ENCODE assay signal across 8 cellular contexts in the genomic region with DNA sequence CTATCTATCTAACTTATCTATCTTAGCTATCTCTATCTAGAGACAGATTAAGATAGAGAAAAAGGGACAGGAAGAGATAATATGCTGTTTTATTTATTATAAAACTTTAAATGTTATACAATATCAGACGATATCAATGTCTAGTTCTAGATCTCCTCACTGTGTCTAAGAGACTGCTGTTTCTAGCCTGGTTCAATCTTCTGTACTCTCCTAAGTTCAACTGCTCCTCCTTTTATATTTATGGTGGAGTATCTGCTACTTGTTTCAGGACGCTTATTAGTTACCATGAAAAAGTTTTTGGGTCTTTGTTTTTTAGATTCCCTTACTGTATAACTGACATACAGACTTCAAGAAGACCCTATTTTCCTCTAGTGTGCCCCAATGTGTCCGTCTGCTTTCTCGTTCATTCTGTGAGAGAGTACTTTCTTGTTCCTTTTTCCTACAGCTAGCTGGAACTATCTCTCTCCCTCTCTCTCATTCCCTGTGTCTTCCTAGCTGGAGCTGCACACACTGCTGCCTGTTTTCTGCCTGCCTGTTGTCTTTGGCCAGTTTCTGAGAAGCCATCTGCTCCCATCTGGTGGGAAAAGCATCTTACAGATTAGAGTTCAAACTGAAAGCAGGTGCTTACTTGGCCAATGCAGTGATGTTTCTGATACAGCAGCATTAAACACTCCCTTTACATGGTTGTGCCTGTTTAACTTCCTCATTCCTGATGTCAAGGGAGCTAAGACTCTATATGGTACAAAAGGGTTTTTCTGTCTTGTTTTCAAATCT. TPM values are rescaled to one million over a fixed set of nuclear protein-coding genes. Genes with fewer than 3 reads are reported as not detected.
DNase-seq lines count a peak whose midpoint lies in the region; ATAC-seq and TF ChIP-seq lines count a peak whose summit lies in the region.

No MANE protein-coding gene starts in this region.

- intact Hi-C loops in CD14-positive monocyte (cut with micrococcal nuclease) = loop anchor here (5.0 to 10.0 kb wide), 2 partner anchors 49 to 627 kb away; partner anchors contain the start of gene ARL4A (in 1 of the 2)

- H3K27ac Mint-ChIP-seq in CD14-positive monocyte (peak overlapping the region in 6 of 7 donors; percentile 76 to 95 (median 86)), neural progenitor cell (peak overlapping the region; percentile 51)
- no peak overlapping the region for H3K27ac Mint-ChIP-seq in T-helper 2 cell treated with Interferon-gamma antibody and Interleukin-4, amounts not matched to agents 5 μg/mL and 100 μg/mL, for 36 hours

- H4K20me1 ChIP-seq in neural progenitor cell (ENCODE audit: low read depth) = no peaks in the 10 kb centered on the region

- H3K27me3 Mint-ChIP-seq in CD14-positive monocyte (ENCODE audit: low read depth in 3 of 3) (no peaks in the 10 kb centered on the region), neural progenitor cell (ENCODE audit: insufficient read depth, low read depth) (no peaks in the 10 kb centered on the region)
- H3K27me3 Mint-ChIP-seq in T-helper 2 cell treated with Interferon-gamma antibody and Interleukin-4, amounts not matched to agents 5 μg/mL and 100 μg/mL, for 36 hours (ENCODE audit: low read depth) = peaks cover 3% of the 10 kb centered on the region

- peak overlapping the region; percentile 81 to 86 for H3K4me3 Mint-ChIP-seq in CD14-positive monocyte
- H3K4me3 Mint-ChIP-seq in T-helper 2 cell treated with Interferon-gamma antibody and Interleukin-4, amounts not matched to agents 5 μg/mL and 100 μg/mL, for 36 hours = peak overlapping the region; percentile 50
- H3K4me3 Mint-ChIP-seq in neural progenitor cell = no peak overlapping the region

- H3K36me3 ChIP-seq in neural progenitor cell = no peaks in the 10 kb centered on the region

- DNase-seq in CD14-positive monocyte (ENCODE audit: low spot score) = no peak
- DNase-seq in T-helper 2 cell treated with Interferon-gamma antibody and Interleukin-4, amounts not matched to agents 5 μg/mL and 100 μg/mL, for 36 hours (ENCODE audit: low spot score) = no peak
- DNase-seq in neural progenitor cell (ENCODE audit: low spot score) = no peak
- DNase-seq in NCI-H1092 treated with DMSO at 0.1 percent for 48 hours (lab: John Stamatoyannopoulos, UW) = no peak
- no peak for DNase-seq in stimulated activated CD4-positive, alpha-beta T cell treated with anti-CD3 and anti-CD28 coated beads, Interleukin-1b, Interleukin-23, amount 100 ng/mL, for 48 hours

- H3K27me3 ChIP-seq in neural progenitor cell = no peaks in the 10 kb centered on the region

- H3K4me1 Mint-ChIP-seq in CD14-positive monocyte (peaks cover 22% of the 10 kb centered on the region), neural progenitor cell (peaks cover 19% of the 10 kb centered on the region)
- H3K4me1 Mint-ChIP-seq in T-helper 2 cell treated with Interferon-gamma antibody and Interleukin-4, amounts not matched to agents 5 μg/mL and 100 μg/mL, for 36 hours (ENCODE audit: low read depth) = peaks cover 16% of the 10 kb centered on the region

- no peaks in the 10 kb centered on the region for H3K9me3 ChIP-seq in neural progenitor cell (ENCODE audit: low read depth)

- no peak overlapping the region for H3K4me2 ChIP-seq in neural progenitor cell

- H3K36me3 Mint-ChIP-seq in CD14-positive monocyte (no peaks in the 10 kb centered on the region), neural progenitor cell (no peaks in the 10 kb centered on the region)
- H3K36me3 Mint-ChIP-seq in T-helper 2 cell treated with Interferon-gamma antibody and Interleukin-4, amounts not matched to agents 5 μg/mL and 100 μg/mL, for 36 hours (ENCODE audit: low read depth) = no peaks in the 10 kb centered on the region

- no peak overlapping the region for H3K27ac ChIP-seq in neural progenitor cell

- no peaks in the 10 kb centered on the region for H3K9me3 Mint-ChIP-seq in CD14-positive monocyte
- no peaks in the 10 kb centered on the region for H3K9me3 Mint-ChIP-seq in T-helper 2 cell treated with Interferon-gamma antibody and Interleukin-4, amounts not matched to agents 5 μg/mL and 100 μg/mL, for 36 hours
- H3K9me3 Mint-ChIP-seq in neural progenitor cell = no peaks in the 10 kb centered on the region

- H3K79me2 ChIP-seq in neural progenitor cell (ENCODE audit: low read depth) = no peaks in the 10 kb centered on the region

- ATAC-seq in GM19351 (IDR thresholded peaks at IDR 0.05; ENCODE audit: unreplicated experiment) (peak; percentile 61), HG03460 (IDR thresholded peaks at IDR 0.05; ENCODE audit: unreplicated experiment) (peak; percentile 71), HG03565 (IDR thresholded peaks at IDR 0.05; ENCODE audit: unreplicated experiment) (no peak)

- no peaks in the 10 kb centered on the region for H3K4me1 ChIP-seq in neural progenitor cell

- no peak overlapping the region for H3K4me3 ChIP-seq in neural progenitor cell

- TF ChIP-seq CTCF in CD14-positive monocyte (IDR thresholded peaks at IDR 0.05) (no peak), neural progenitor cell (IDR thresholded peaks at IDR 0.05) (no peak)

- H3F3A ChIP-seq in neural progenitor cell (ENCODE audit: low read depth) = no peaks in the 10 kb centered on the region

- H2AFZ ChIP-seq in neural progenitor cell (replicated peaks) = peak overlapping the region; percentile 75

- H3K9ac ChIP-seq in neural progenitor cell = no peak overlapping the region

RNA-seq across cellular contexts. Expression of gene ARL4A, which starts 49.4 kb away (rescaled TPM):
- polyA plus RNA-seq in CD14-positive monocyte = 100 to 1,000 TPM in 1 of 2 donors, 10 to 100 TPM in 1; 69.3 to 125 TPM
- 36.4 and 43.5 TPM in 2 replicates for total RNA-seq in neural progenitor cell (ENCODE audit: low replicate concordance)
